In the genomic region with DNA sequence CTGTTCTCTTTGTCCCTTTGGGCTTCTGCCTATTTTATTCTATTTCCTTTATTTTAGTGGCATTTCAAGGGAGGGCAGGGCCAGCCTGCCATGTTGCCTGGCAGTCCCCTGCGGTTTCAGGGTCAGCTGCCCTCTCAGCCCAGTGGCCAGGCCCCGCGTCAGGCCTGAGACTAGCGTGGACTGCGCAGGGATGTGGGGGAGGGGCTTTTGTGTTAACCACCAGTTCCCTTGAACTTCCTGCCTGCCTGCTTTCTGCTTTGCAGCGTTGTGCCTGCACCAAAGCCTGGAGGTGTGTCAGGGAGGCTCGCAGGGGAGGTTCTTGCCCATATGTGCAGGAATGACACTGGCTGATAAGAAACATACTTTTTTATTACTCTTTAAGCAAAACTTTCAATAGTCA, we compare ENCODE assay signal across 23 cellular contexts.
DNase-seq lines count a peak whose midpoint lies in the region; ATAC-seq and TF ChIP-seq lines count a peak whose summit lies in the region.
"Had no signal": no experiment of that assay in that cellular context is flagged by ENCODE, and none has a peak within 500 bp of the region (broad histone marks: within the 10 kb centered on the region; RNA-seq: fewer than 3 reads in every experiment).

No MANE protein-coding gene starts in this region.

- H2AFZ ChIP-seq in H9 (ENCODE audit: low read length) = no peak overlapping the region
- H2AFZ ChIP-seq: parathyroid adenoma had no signal

- no peak overlapping the region for H4K91ac ChIP-seq in H9 (ENCODE audit: insufficient read length, low read depth, low read length)

- H3K4me1 ChIP-seq in BE2C = peaks cover 10% of the 10 kb centered on the region
- H3K4me1 ChIP-seq in H9 (ENCODE audit: insufficient read depth, low read length) = peaks cover 17% of the 10 kb centered on the region
- H3K4me1 ChIP-seq: ascending aorta, foreskin keratinocyte, parathyroid adenoma had no signal

- no peak overlapping the region for H3K4me2 ChIP-seq in H9 (ENCODE audit: insufficient read depth, insufficient read length, low read length)

- no peak overlapping the region for H2AK5ac ChIP-seq in H9 (ENCODE audit: insufficient read length, low read length)

- DNase-seq in BE2C (peak; percentile 28), H9 (peak; percentile 57), WTC11 (ENCODE audit: low spot score) (peak; percentile 26), nephron progenitor cell (peak; percentile 23)
- DNase-seq in activated T-helper 1 cell treated with anti-CD3 and anti-CD28 coated beads, Interleukin-12 subunit alpha, Interleukin-12 subunit beta, Interleukin-2, Interleukin-4 antibody, amounts not matched to agents 30 ng/mL and 10 ng/mL and 1 ng/mL, durations not matched to agents 14 hours and 24 hours and 36 hours (ENCODE audit: low spot score) = no peak
- no peak for DNase-seq in activated CD4-positive, CD25-positive, alpha-beta regulatory T cell (lab: John Stamatoyannopoulos, UW)
- DNase-seq: activated CD4-positive, alpha-beta memory T cell treated with anti-CD3 and anti-CD28 coated beads for 36 hours; activated T-cell treated with anti-CD3 and anti-CD28 coated beads, Interleukin-2, amount 50 U/mL, for 1 hour; erythroblast; foreskin keratinocyte; hypothalamus; kidney; mammary epithelial cell; NCI-H1436 treated with DMSO at 0.1 percent for 48 hours; NCI-H524 treated with DMSO at 0.1 percent for 48 hours; Right ventricle myocardium superior; T-helper 1 cell had no signal

- no peak overlapping the region for H3K9ac ChIP-seq in H9 (ENCODE audit: extremely low read depth, insufficient read length, low read length)
- H3K9ac ChIP-seq: parathyroid adenoma had no signal

- no peak overlapping the region for H3K27ac ChIP-seq in H9 (ENCODE audit: insufficient read length, low read depth, low read length)
- H3K27ac ChIP-seq: ascending aorta, foreskin keratinocyte, parathyroid adenoma, thoracic aorta had no signal

- H3K36me3 ChIP-seq in BE2C = no peaks in the 10 kb centered on the region
- H3K36me3 ChIP-seq: ascending aorta, thoracic aorta had no signal

- H4K8ac ChIP-seq in H9 (replicated peaks; ENCODE audit: insufficient read length, low read depth, low read length) = no peak overlapping the region

- TF ChIP-seq CTCF in BE2C (IDR thresholded peaks at IDR 0.05; ENCODE audit: low read depth, low read length) = no peak
- no peak for TF ChIP-seq CTCF in H9 (conservative IDR thresholded peaks at IDR 0.05)
- TF ChIP-seq CTCF in WTC11 (IDR thresholded peaks at IDR 0.05) = no peak
- TF ChIP-seq CTCF in nephron progenitor cell (IDR thresholded peaks at IDR 0.05) = no peak

- H3K27me3 Mint-ChIP-seq in H9 (ENCODE audit: low read depth) (no peaks in the 10 kb centered on the region), WTC11 (ENCODE audit: low read depth) (no peaks in the 10 kb centered on the region), nephron progenitor cell (ENCODE audit: low read depth, poor library complexity) (peaks cover 4% of the 10 kb centered on the region)
- H3K27me3 Mint-ChIP-seq in activated T-helper 1 cell treated with anti-CD3 and anti-CD28 coated beads, Interleukin-12 subunit alpha, Interleukin-12 subunit beta, Interleukin-2, Interleukin-4 antibody, amounts not matched to agents 30 ng/mL and 10 ng/mL and 1 ng/mL, durations not matched to agents 14 hours and 24 hours and 36 hours (ENCODE audit: insufficient read depth) = no peaks in the 10 kb centered on the region
- H3K27me3 Mint-ChIP-seq: activated CD4-positive, alpha-beta memory T cell treated with anti-CD3 and anti-CD28 coated beads for 36 hours had no signal

- H3K79me1 ChIP-seq in H9 (ENCODE audit: insufficient read depth, low read depth, low read length, poor library complexity, severe bottlenecking) = no peaks in the 10 kb centered on the region

- H3K4ac ChIP-seq in H9 (ENCODE audit: low read depth, low read length) = no peak overlapping the region

- POLR2A ChIA-PET in WTC11 (lab: Charles Lee) = no interaction called here

- H3K9me3 ChIP-seq in BE2C (no peaks in the 10 kb centered on the region), H9 (ENCODE audit: control insufficient read depth, low read depth, low read length) (no peaks in the 10 kb centered on the region)
- H3K9me3 ChIP-seq: ascending aorta, thoracic aorta had no signal

- H3K56ac ChIP-seq in H9 (ENCODE audit: insufficient read length, low read depth, low read length) = no peak overlapping the region

- H2BK120ac ChIP-seq in H9 (ENCODE audit: low read depth, low read length, poor library complexity, severe bottlenecking) = no peak overlapping the region

- H3K27ac Mint-ChIP-seq in H9 = no peak overlapping the region; a peak in 1 of 7 replicates
- no peak overlapping the region for H3K27ac Mint-ChIP-seq in WTC11
- peak overlapping the region; percentile 10 for H3K27ac Mint-ChIP-seq in nephron progenitor cell
- H3K27ac Mint-ChIP-seq in activated T-helper 1 cell treated with anti-CD3 and anti-CD28 coated beads, Interleukin-12 subunit alpha, Interleukin-12 subunit beta, Interleukin-2, Interleukin-4 antibody, amounts not matched to agents 30 ng/mL and 10 ng/mL and 1 ng/mL, durations not matched to agents 14 hours and 24 hours and 36 hours = no peak overlapping the region
- H3K27ac Mint-ChIP-seq: activated CD4-positive, alpha-beta memory T cell treated with anti-CD3 and anti-CD28 coated beads for 36 hours; stimulated activated memory B cell treated with anti-CD40 and anti-IgM and Interleukin-4, amounts not matched to agents 10 μg/mL and 1 μg/mL and 100 μg/mL, for 72 hours had no signal

- no CpG with 5 or more reads among the region's 7 CpGs for WGBS in H9 (ENCODE audit: extremely low coverage, insufficient read length, low lambda C conversion rate)

- H2BK12ac ChIP-seq in H9 (ENCODE audit: insufficient read length, low read depth, low read length) = no peak overlapping the region

- peaks cover 2 to 3% (median 2%) of the 10 kb centered on the region in 3 experiments; a peak in 6 of 7 replicates for H3K36me3 Mint-ChIP-seq in H9 (ENCODE audit: insufficient read depth in 1 of 3, low read depth in 3 of 3)
- H3K36me3 Mint-ChIP-seq in WTC11 = 0 out of 2 replicates have a peak, but pooled peaks cover 2% of the 10 kb centered on the region
- H3K36me3 Mint-ChIP-seq in nephron progenitor cell (ENCODE audit: low read depth) = no peaks in the 10 kb centered on the region
- no peaks in the 10 kb centered on the region for H3K36me3 Mint-ChIP-seq in activated T-helper 1 cell treated with anti-CD3 and anti-CD28 coated beads, Interleukin-12 subunit alpha, Interleukin-12 subunit beta, Interleukin-2, Interleukin-4 antibody, amounts not matched to agents 30 ng/mL and 10 ng/mL and 1 ng/mL, durations not matched to agents 14 hours and 24 hours and 36 hours (ENCODE audit: low read depth)
- H3K36me3 Mint-ChIP-seq: activated CD4-positive, alpha-beta memory T cell treated with anti-CD3 and anti-CD28 coated beads for 36 hours; stimulated activated memory B cell treated with anti-CD40 and anti-IgM and Interleukin-4, amounts not matched to agents 10 μg/mL and 1 μg/mL and 100 μg/mL, for 72 hours had no signal

- H3K4me3 Mint-ChIP-seq in H9 (no peak overlapping the region), WTC11 (no peak overlapping the region), nephron progenitor cell (no peak overlapping the region)
- no peak overlapping the region for H3K4me3 Mint-ChIP-seq in activated T-helper 1 cell treated with anti-CD3 and anti-CD28 coated beads, Interleukin-12 subunit alpha, Interleukin-12 subunit beta, Interleukin-2, Interleukin-4 antibody, amounts not matched to agents 30 ng/mL and 10 ng/mL and 1 ng/mL, durations not matched to agents 14 hours and 24 hours and 36 hours
- H3K4me3 Mint-ChIP-seq: activated CD4-positive, alpha-beta memory T cell treated with anti-CD3 and anti-CD28 coated beads for 36 hours; central memory CD8-positive, alpha-beta T cell; stimulated activated memory B cell treated with anti-CD40 and anti-IgM and Interleukin-4, amounts not matched to agents 10 μg/mL and 1 μg/mL and 100 μg/mL, for 72 hours had no signal

- H4K20me1 ChIP-seq in H9 (ENCODE audit: control insufficient read depth, insufficient read depth, insufficient read length) = no peaks in the 10 kb centered on the region

- no peak overlapping the region for H2BK15ac ChIP-seq in H9 (ENCODE audit: low read depth, low read length)

- no peak overlapping the region for H3K4me3 ChIP-seq in BE2C (ENCODE audit: low read depth, low read length)
- H3K4me3 ChIP-seq: ascending aorta, thoracic aorta had no signal

- intact Hi-C loops in activated T-helper 1 cell treated with anti-CD3 and anti-CD28 coated beads, Interleukin-12 subunit alpha, Interleukin-12 subunit beta, Interleukin-2, Interleukin-4 antibody, amounts not matched to agents 30 ng/mL and 10 ng/mL and 1 ng/mL, durations not matched to agents 14 hours and 24 hours and 36 hours (cut with micrococcal nuclease) = no loop called here

- H3K23me2 ChIP-seq in H9 (ENCODE audit: insufficient read length, low read depth, low read length, poor library complexity, severe bottlenecking) = no peaks in the 10 kb centered on the region

- H3T11ph ChIP-seq in H9 (ENCODE audit: low read length) = no peak overlapping the region

- no peaks in the 10 kb centered on the region for H3K79me2 ChIP-seq in H9 (ENCODE audit: insufficient read depth, low read length)
- H3K79me2 ChIP-seq: parathyroid adenoma had no signal

- no peak overlapping the region for H2BK20ac ChIP-seq in H9 (ENCODE audit: low read depth, low read length, poor library complexity, severe bottlenecking)

- H3K23ac ChIP-seq in H9 (ENCODE audit: insufficient read length, low read depth, low read length) = no peak overlapping the region

- no peak overlapping the region for H3K18ac ChIP-seq in H9 (ENCODE audit: insufficient read length, low read depth, low read length)

- H3K4me1 Mint-ChIP-seq in H9 (peaks cover 37 to 50% of the 10 kb centered on the region in 2 experiments), WTC11 (peaks cover 49% of the 10 kb centered on the region), nephron progenitor cell (peaks cover 39% of the 10 kb centered on the region)
- H3K4me1 Mint-ChIP-seq in activated T-helper 1 cell treated with anti-CD3 and anti-CD28 coated beads, Interleukin-12 subunit alpha, Interleukin-12 subunit beta, Interleukin-2, Interleukin-4 antibody, amounts not matched to agents 30 ng/mL and 10 ng/mL and 1 ng/mL, durations not matched to agents 14 hours and 24 hours and 36 hours (ENCODE audit: low read depth) = no peaks in the 10 kb centered on the region
- H3K4me1 Mint-ChIP-seq: central memory CD8-positive, alpha-beta T cell; stimulated activated memory B cell treated with anti-CD40 and anti-IgM and Interleukin-4, amounts not matched to agents 10 μg/mL and 1 μg/mL and 100 μg/mL, for 72 hours had no signal

- H3K9me3 Mint-ChIP-seq in H9 (peaks cover 0 to 2% of the 10 kb centered on the region in 2 experiments; a peak in 2 of 5 replicates), WTC11 (peaks cover 2% of the 10 kb centered on the region), nephron progenitor cell (peaks cover 3% of the 10 kb centered on the region)
- no peaks in the 10 kb centered on the region for H3K9me3 Mint-ChIP-seq in activated T-helper 1 cell treated with anti-CD3 and anti-CD28 coated beads, Interleukin-12 subunit alpha, Interleukin-12 subunit beta, Interleukin-2, Interleukin-4 antibody, amounts not matched to agents 30 ng/mL and 10 ng/mL and 1 ng/mL, durations not matched to agents 14 hours and 24 hours and 36 hours
- H3K9me3 Mint-ChIP-seq: activated CD4-positive, alpha-beta memory T cell treated with anti-CD3 and anti-CD28 coated beads for 36 hours; central memory CD8-positive, alpha-beta T cell had no signal

- H2BK5ac ChIP-seq in H9 (ENCODE audit: insufficient read length, low read length) = no peak overlapping the region

- no peaks in the 10 kb centered on the region for H3K27me3 ChIP-seq in BE2C
- no peaks in the 10 kb centered on the region for H3K27me3 ChIP-seq in H9 (ENCODE audit: insufficient read depth, low read length)
- H3K27me3 ChIP-seq: ascending aorta, foreskin keratinocyte had no signal

- no peak overlapping the region for H4K5ac ChIP-seq in H9 (ENCODE audit: insufficient read length, low read depth, low read length)

- CTCF ChIA-PET in WTC11 (lab: Charles Lee) = no interaction called here

- ATAC-seq in WTC11 (peak; percentile 73), HG02884 (IDR thresholded peaks at IDR 0.05; ENCODE audit: unreplicated experiment) (no peak)
- ATAC-seq: foreskin keratinocyte; stimulated activated memory B cell treated with anti-CD40 and anti-IgM and Interleukin-4, amounts not matched to agents 10 μg/mL and 1 μg/mL and 100 μg/mL, for 72 hours had no signal

- no peak overlapping the region for H3K14ac ChIP-seq in H9 (ENCODE audit: insufficient read depth, low read length)

Comparison
In these comparisons a context has a peak if more than half of its experiments do, and no peak if none do; other contexts are left out.
1. DNase-seq: peak in BE2C (single experiment), H9 (single experiment), WTC11 (single experiment) and nephron progenitor cell (single experiment); none in activated T-helper 1 cell treated with anti-CD3 and anti-CD28 coated beads, Interleukin-12 subunit alpha, Interleukin-12 subunit beta, Interleukin-2, Interleukin-4 antibody, amounts not matched to agents 30 ng/mL and 10 ng/mL and 1 ng/mL, durations not matched to agents 14 hours and 24 hours and 36 hours (single experiment) and activated CD4-positive, CD25-positive, alpha-beta regulatory T cell (0 of 4).